Comparison of ENCODE assay signal across 1 cellular context in the genomic region with DNA sequence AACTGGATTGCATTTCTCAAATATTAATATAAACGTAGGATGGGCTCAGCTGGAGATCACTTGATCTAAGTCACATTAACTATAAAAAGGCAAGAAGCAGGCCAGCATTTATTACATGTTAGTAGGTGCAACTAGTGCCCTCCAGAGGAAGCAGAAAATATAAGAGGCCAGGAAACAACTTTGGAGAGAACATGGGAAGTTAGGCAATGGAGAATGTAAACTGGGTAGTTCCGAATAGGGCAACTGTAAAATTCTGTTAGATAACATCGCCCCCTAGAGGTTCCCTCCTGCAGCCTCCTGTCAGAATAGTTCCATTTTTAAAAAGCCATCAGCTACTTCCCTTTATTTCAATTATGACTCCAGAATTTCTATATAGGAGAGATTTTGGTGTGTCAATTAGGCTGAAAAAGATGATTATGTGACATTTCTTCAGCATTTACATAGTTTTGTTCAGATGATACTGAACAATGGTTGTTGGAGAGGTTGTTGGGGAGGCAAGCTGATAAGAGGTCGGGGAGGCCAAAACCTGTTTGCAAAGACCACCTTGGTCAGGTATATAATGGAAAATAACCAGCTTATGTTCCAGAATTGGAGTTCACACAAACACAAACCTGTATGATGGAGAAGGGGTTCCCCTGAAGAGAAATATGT.
TF ChIP-seq lines count a peak whose summit lies in the region.

No MANE protein-coding gene starts in this region.

TF ChIP-seq in HEK293, 187 proteins besides CTCF, POLR2A, EP300 and RAD21 (continued from another document):
- TF ChIP-seq, protein P1, sequence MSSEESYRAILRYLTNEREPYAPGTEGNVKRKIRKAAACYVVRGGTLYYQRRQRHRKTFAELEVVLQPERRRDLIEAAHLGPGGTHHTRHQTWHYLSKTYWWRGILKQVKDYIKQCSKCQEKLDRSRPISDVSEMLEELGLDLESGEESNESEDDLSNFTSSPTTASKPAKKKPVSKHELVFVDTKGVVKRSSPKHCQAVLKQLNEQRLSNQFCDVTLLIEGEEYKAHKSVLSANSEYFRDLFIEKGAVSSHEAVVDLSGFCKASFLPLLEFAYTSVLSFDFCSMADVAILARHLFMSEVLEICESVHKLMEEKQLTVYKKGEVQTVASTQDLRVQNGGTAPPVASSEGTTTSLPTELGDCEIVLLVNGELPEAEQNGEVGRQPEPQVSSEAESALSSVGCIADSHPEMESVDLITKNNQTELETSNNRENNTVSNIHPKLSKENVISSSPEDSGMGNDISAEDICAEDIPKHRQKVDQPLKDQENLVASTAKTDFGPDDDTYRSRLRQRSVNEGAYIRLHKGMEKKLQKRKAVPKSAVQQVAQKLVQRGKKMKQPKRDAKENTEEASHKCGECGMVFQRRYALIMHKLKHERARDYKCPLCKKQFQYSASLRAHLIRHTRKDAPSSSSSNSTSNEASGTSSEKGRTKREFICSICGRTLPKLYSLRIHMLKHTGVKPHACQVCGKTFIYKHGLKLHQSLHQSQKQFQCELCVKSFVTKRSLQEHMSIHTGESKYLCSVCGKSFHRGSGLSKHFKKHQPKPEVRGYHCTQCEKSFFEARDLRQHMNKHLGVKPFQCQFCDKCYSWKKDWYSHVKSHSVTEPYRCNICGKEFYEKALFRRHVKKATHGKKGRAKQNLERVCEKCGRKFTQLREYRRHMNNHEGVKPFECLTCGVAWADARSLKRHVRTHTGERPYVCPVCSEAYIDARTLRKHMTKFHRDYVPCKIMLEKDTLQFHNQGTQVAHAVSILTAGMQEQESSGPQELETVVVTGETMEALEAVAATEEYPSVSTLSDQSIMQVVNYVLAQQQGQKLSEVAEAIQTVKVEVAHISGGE (tag by site-specific recombination; conservative IDR thresholded peaks at IDR 0.05; ENCODE audit: low read depth) = no peak
- TF ChIP-seq ZNF629 (tag by site-specific recombination; IDR thresholded peaks at IDR 0.05) (no peak; the same call in 1 of the 2 replicates), ZNF140 (tag by site-specific recombination; IDR thresholded peaks at IDR 0.05) (no peak), ZNF214 (tag by site-specific recombination; IDR thresholded peaks at IDR 0.05; ENCODE audit: borderline replicate concordance) (no peak), ZNF239 (tag by site-specific recombination; IDR thresholded peaks at IDR 0.05) (no peak), ZFP3 (tag by site-specific recombination; IDR thresholded peaks at IDR 0.05; ENCODE audit: low read depth) (no peak), ZFP37 (tag by site-specific recombination; IDR thresholded peaks at IDR 0.05) (peak; percentile 72; the same call in 1 of the 2 replicates), ZNF174 (tag by site-specific recombination; IDR thresholded peaks at IDR 0.05) (no peak), HOXD13 (CRISPR knock-in tag; IDR thresholded peaks at IDR 0.05; ENCODE audit: borderline replicate concordance) (no peak), ZBTB8A (tag by site-specific recombination; IDR thresholded peaks at IDR 0.05) (peak; percentile 50), ZNF473 (tag by site-specific recombination; IDR thresholded peaks at IDR 0.05) (no peak), ZNF16 (tag by site-specific recombination; IDR thresholded peaks at IDR 0.05; ENCODE audit: low read depth) (no peak), SCRT2 (tag by site-specific recombination; IDR thresholded peaks at IDR 0.05) (peak; percentile 91), ZNF530 (tag by site-specific recombination; IDR thresholded peaks at IDR 0.05; ENCODE audit: low read depth) (no peak), RBAK (tag by site-specific recombination; IDR thresholded peaks at IDR 0.05) (no peak), ZNF112 (tag by site-specific recombination; IDR thresholded peaks at IDR 0.05) (no peak), ZNF248 (tag by site-specific recombination; IDR thresholded peaks at IDR 0.05) (no peak), ZXDB (tag by site-specific recombination; IDR thresholded peaks at IDR 0.05) (0 out of 2 replicates have a peak, but pooled peaks have one; percentile 31), ZNF2 (tag by site-specific recombination; IDR thresholded peaks at IDR 0.05) (peak; percentile 86), ZNF394 (tag by site-specific recombination; IDR thresholded peaks at IDR 0.05; ENCODE audit: borderline replicate concordance) (peak; percentile 22; the same call in 1 of the 2 replicates)
- TF ChIP-seq, protein P2, sequence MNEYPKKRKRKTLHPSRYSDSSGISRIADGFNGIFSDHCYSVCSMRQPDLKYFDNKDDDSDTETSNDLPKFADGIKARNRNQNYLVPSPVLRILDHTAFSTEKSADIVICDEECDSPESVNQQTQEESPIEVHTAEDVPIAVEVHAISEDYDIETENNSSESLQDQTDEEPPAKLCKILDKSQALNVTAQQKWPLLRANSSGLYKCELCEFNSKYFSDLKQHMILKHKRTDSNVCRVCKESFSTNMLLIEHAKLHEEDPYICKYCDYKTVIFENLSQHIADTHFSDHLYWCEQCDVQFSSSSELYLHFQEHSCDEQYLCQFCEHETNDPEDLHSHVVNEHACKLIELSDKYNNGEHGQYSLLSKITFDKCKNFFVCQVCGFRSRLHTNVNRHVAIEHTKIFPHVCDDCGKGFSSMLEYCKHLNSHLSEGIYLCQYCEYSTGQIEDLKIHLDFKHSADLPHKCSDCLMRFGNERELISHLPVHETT (tag by site-specific recombination; IDR thresholded peaks at IDR 0.05) = peak; percentile 74; the same call in 1 of the 2 replicates
- TF ChIP-seq, protein P3, sequence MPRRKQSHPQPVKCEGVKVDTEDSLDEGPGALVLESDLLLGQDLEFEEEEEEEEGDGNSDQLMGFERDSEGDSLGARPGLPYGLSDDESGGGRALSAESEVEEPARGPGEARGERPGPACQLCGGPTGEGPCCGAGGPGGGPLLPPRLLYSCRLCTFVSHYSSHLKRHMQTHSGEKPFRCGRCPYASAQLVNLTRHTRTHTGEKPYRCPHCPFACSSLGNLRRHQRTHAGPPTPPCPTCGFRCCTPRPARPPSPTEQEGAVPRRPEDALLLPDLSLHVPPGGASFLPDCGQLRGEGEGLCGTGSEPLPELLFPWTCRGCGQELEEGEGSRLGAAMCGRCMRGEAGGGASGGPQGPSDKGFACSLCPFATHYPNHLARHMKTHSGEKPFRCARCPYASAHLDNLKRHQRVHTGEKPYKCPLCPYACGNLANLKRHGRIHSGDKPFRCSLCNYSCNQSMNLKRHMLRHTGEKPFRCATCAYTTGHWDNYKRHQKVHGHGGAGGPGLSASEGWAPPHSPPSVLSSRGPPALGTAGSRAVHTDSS (tag by site-specific recombination; IDR thresholded peaks at IDR 0.05) = no peak
- TF ChIP-seq, protein P4, sequence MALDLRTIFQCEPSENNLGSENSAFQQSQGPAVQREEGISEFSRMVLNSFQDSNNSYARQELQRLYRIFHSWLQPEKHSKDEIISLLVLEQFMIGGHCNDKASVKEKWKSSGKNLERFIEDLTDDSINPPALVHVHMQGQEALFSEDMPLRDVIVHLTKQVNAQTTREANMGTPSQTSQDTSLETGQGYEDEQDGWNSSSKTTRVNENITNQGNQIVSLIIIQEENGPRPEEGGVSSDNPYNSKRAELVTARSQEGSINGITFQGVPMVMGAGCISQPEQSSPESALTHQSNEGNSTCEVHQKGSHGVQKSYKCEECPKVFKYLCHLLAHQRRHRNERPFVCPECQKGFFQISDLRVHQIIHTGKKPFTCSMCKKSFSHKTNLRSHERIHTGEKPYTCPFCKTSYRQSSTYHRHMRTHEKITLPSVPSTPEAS (tag by site-specific recombination; IDR thresholded peaks at IDR 0.05) = no peak
- TF ChIP-seq, protein P5, sequence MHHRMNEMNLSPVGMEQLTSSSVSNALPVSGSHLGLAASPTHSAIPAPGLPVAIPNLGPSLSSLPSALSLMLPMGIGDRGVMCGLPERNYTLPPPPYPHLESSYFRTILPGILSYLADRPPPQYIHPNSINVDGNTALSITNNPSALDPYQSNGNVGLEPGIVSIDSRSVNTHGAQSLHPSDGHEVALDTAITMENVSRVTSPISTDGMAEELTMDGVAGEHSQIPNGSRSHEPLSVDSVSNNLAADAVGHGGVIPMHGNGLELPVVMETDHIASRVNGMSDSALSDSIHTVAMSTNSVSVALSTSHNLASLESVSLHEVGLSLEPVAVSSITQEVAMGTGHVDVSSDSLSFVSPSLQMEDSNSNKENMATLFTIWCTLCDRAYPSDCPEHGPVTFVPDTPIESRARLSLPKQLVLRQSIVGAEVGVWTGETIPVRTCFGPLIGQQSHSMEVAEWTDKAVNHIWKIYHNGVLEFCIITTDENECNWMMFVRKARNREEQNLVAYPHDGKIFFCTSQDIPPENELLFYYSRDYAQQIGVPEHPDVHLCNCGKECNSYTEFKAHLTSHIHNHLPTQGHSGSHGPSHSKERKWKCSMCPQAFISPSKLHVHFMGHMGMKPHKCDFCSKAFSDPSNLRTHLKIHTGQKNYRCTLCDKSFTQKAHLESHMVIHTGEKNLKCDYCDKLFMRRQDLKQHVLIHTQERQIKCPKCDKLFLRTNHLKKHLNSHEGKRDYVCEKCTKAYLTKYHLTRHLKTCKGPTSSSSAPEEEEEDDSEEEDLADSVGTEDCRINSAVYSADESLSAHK (tag by site-specific recombination; IDR thresholded peaks at IDR 0.05) = no peak
- TF ChIP-seq, protein P6, sequence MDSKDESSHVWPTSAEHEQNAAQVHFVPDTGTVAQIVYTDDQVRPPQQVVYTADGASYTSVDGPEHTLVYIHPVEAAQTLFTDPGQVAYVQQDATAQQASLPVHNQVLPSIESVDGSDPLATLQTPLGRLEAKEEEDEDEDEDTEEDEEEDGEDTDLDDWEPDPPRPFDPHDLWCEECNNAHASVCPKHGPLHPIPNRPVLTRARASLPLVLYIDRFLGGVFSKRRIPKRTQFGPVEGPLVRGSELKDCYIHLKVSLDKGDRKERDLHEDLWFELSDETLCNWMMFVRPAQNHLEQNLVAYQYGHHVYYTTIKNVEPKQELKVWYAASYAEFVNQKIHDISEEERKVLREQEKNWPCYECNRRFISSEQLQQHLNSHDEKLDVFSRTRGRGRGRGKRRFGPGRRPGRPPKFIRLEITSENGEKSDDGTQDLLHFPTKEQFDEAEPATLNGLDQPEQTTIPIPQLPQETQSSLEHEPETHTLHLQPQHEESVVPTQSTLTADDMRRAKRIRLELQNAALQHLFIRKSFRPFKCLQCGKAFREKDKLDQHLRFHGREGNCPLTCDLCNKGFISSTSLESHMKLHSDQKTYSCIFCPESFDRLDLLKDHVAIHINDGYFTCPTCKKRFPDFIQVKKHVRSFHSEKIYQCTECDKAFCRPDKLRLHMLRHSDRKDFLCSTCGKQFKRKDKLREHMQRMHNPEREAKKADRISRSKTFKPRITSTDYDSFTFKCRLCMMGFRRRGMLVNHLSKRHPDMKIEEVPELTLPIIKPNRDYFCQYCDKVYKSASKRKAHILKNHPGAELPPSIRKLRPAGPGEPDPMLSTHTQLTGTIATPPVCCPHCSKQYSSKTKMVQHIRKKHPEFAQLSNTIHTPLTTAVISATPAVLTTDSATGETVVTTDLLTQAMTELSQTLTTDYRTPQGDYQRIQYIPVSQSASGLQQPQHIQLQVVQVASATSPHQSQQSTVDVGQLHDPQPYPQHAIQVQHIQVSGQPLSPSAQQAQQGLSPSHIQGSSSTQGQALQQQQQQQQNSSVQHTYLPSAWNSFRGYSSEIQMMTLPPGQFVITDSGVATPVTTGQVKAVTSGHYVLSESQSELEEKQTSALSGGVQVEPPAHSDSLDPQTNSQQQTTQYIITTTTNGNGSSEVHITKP (tag by site-specific recombination; IDR thresholded peaks at IDR 0.05) = no peak
- TF ChIP-seq, protein P7, sequence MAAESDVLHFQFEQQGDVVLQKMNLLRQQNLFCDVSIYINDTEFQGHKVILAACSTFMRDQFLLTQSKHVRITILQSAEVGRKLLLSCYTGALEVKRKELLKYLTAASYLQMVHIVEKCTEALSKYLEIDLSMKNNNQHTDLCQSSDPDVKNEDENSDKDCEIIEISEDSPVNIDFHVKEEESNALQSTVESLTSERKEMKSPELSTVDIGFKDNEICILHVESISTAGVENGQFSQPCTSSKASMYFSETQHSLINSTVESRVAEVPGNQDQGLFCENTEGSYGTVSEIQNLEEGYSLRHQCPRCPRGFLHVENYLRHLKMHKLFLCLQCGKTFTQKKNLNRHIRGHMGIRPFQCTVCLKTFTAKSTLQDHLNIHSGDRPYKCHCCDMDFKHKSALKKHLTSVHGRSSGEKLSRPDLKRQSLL (tag by site-specific recombination; IDR thresholded peaks at IDR 0.05) = peak; percentile 33; the same call in 1 of the 2 replicates
